ENCODE assay signal across 8 cellular contexts in the genomic region with DNA sequence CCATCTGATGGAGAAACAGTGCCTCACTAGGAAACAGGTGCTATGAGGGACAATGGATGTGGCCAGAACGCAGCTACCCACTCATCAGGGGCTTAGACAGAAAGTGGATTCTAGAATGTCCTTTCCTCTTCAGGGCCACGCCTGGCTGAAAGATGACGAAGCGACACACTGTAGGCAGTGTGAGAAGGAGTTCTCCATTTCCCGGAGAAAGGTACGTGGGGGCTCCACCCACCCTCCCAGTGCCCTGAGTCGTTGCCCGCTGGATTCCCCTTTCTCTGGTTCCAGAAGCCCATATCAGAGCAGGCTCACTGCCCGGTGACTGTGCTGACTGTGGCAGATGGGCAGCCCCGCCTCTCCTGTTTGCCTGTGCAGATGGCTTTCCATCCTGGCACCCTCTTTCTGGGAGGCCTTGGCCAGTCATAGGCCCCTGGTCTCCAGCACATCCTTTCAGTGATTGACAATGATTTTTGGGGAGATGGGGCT. TPM values are rescaled to one million over a fixed set of nuclear protein-coding genes. Genes with fewer than 3 reads are reported as not detected.
A peak's percentile ranks its signal among the peaks of the same experiment; 100 is the strongest.
DNase-seq lines count a peak whose midpoint lies in the region; ATAC-seq and TF ChIP-seq lines count a peak whose summit lies in the region.

No MANE protein-coding gene starts in this region.

- TF ChIP-seq CTCF in GM23338 (conservative IDR thresholded peaks at IDR 0.05; ENCODE audit: low read depth in 2 of 2): no peak

- no peaks in the 10 kb centered on the region for H3K9me3 ChIP-seq in T-helper 17 cell (ENCODE audit: control insufficient read depth, low read length, poor library complexity, severe bottlenecking)

- H4K20me1 ChIP-seq in GM23338 (replicated peaks; ENCODE audit: insufficient read depth): peaks cover 13% of the 10 kb centered on the region

- no peaks in the 10 kb centered on the region for H3K79me2 ChIP-seq in GM23338 (replicated peaks; ENCODE audit: insufficient read depth)

- H3K27me3 Mint-ChIP-seq in GM23338 (ENCODE audit: insufficient read depth, low read depth, poor library complexity) (peaks cover 60% of the 10 kb centered on the region), T-helper 17 cell (no peaks in the 10 kb centered on the region)
- no peaks in the 10 kb centered on the region for H3K27me3 Mint-ChIP-seq in activated T-helper 1 cell treated with anti-CD3 and anti-CD28 coated beads, Interleukin-12 subunit alpha, Interleukin-12 subunit beta, Interleukin-2, Interleukin-4 antibody, amounts not matched to agents 30 ng/mL and 10 ng/mL and 1 ng/mL, durations not matched to agents 14 hours and 24 hours and 36 hours (ENCODE audit: insufficient read depth)

- H2AFZ ChIP-seq in GM23338: no peak overlapping the region

- no peaks in the 10 kb centered on the region; the same call in 1 of the 2 replicates for H3K4me1 ChIP-seq in GM23338 (ENCODE audit: insufficient read depth)
- H3K4me1 ChIP-seq in rectal smooth muscle tissue (ENCODE audit: control insufficient read depth, insufficient read depth, low read length): peaks cover 12% of the 10 kb centered on the region

- intact Hi-C loops in head of caudate nucleus (cut with DNase I): no loop called here
- intact Hi-C loops in activated T-helper 1 cell treated with anti-CD3 and anti-CD28 coated beads, Interleukin-12 subunit alpha, Interleukin-12 subunit beta, Interleukin-2, Interleukin-4 antibody, amounts not matched to agents 30 ng/mL and 10 ng/mL and 1 ng/mL, durations not matched to agents 14 hours and 24 hours and 36 hours (cut with micrococcal nuclease): no loop called here

- H3K9me2 ChIP-seq in GM23338 (ENCODE audit: insufficient read depth): no peaks in the 10 kb centered on the region

- H3K27ac Mint-ChIP-seq in GM23338 (no peak overlapping the region), T-helper 17 cell (no peak overlapping the region)
- H3K27ac Mint-ChIP-seq in activated T-helper 1 cell treated with anti-CD3 and anti-CD28 coated beads, Interleukin-12 subunit alpha, Interleukin-12 subunit beta, Interleukin-2, Interleukin-4 antibody, amounts not matched to agents 30 ng/mL and 10 ng/mL and 1 ng/mL, durations not matched to agents 14 hours and 24 hours and 36 hours: no peak overlapping the region

- H3K27me3 ChIP-seq in GM23338 (ENCODE audit: insufficient read depth) (no peaks in the 10 kb centered on the region), rectal smooth muscle tissue (ENCODE audit: control insufficient read depth, insufficient read depth, low read length) (no peaks in the 10 kb centered on the region)

- no peak overlapping the region for H3K4me3 Mint-ChIP-seq in GM23338
- H3K4me3 Mint-ChIP-seq in T-helper 17 cell: no peak overlapping the region
- no peak overlapping the region for H3K4me3 Mint-ChIP-seq in activated T-helper 1 cell treated with anti-CD3 and anti-CD28 coated beads, Interleukin-12 subunit alpha, Interleukin-12 subunit beta, Interleukin-2, Interleukin-4 antibody, amounts not matched to agents 30 ng/mL and 10 ng/mL and 1 ng/mL, durations not matched to agents 14 hours and 24 hours and 36 hours

- no peak overlapping the region for H3K4me2 ChIP-seq in GM23338

- no peak overlapping the region for H3K9ac ChIP-seq in rectal smooth muscle tissue (ENCODE audit: low read length)

- no peaks in the 10 kb centered on the region; the same call in 2 of the 3 replicates for H3K9me3 Mint-ChIP-seq in GM23338
- no peaks in the 10 kb centered on the region for H3K9me3 Mint-ChIP-seq in activated T-helper 1 cell treated with anti-CD3 and anti-CD28 coated beads, Interleukin-12 subunit alpha, Interleukin-12 subunit beta, Interleukin-2, Interleukin-4 antibody, amounts not matched to agents 30 ng/mL and 10 ng/mL and 1 ng/mL, durations not matched to agents 14 hours and 24 hours and 36 hours

- H3F3A ChIP-seq in GM23338 (replicated peaks; ENCODE audit: low read depth): peaks cover 53% of the 10 kb centered on the region

- ATAC-seq in GM23338 (peak; percentile 0; the same call in 1 of the 3 replicates), T-helper 17 cell (peak; percentile 4)

- H3K36me3 Mint-ChIP-seq in GM23338 (ENCODE audit: low read depth) (peaks cover 79% of the 10 kb centered on the region), T-helper 17 cell (ENCODE audit: low read depth) (peaks cover 13% of the 10 kb centered on the region)
- H3K36me3 Mint-ChIP-seq in activated T-helper 1 cell treated with anti-CD3 and anti-CD28 coated beads, Interleukin-12 subunit alpha, Interleukin-12 subunit beta, Interleukin-2, Interleukin-4 antibody, amounts not matched to agents 30 ng/mL and 10 ng/mL and 1 ng/mL, durations not matched to agents 14 hours and 24 hours and 36 hours (ENCODE audit: low read depth): peaks cover 43% of the 10 kb centered on the region

- 0 out of 2 replicates have a peak overlapping the region, but pooled peaks have one; percentile 72 for H3K27ac ChIP-seq in GM23338 (ENCODE audit: low read depth)
- H3K27ac ChIP-seq in rectal smooth muscle tissue (ENCODE audit: low read depth, low read length): peak overlapping the region; percentile 43

- DNase-seq in GM23338 (ENCODE audit: low spot score) (no peak), T-helper 17 cell (no peak), head of caudate nucleus (peak; percentile 35 to 84 (median 65)), DMS153 (lab: John Stamatoyannopoulos, UW) (no peak), T-helper 9 cell (no peak), iPS-NIHi11 (ENCODE audit: low spot score) (no peak)
- no peak for DNase-seq in activated T-helper 1 cell treated with anti-CD3 and anti-CD28 coated beads, Interleukin-12 subunit alpha, Interleukin-12 subunit beta, Interleukin-2, Interleukin-4 antibody, amounts not matched to agents 30 ng/mL and 10 ng/mL and 1 ng/mL, durations not matched to agents 14 hours and 24 hours and 36 hours (ENCODE audit: low spot score)

- peaks cover 4% of the 10 kb centered on the region; the same call in 2 of the 3 replicates for H3K4me1 Mint-ChIP-seq in GM23338
- peaks cover 38% of the 10 kb centered on the region for H3K4me1 Mint-ChIP-seq in T-helper 17 cell
- peaks cover 37% of the 10 kb centered on the region for H3K4me1 Mint-ChIP-seq in activated T-helper 1 cell treated with anti-CD3 and anti-CD28 coated beads, Interleukin-12 subunit alpha, Interleukin-12 subunit beta, Interleukin-2, Interleukin-4 antibody, amounts not matched to agents 30 ng/mL and 10 ng/mL and 1 ng/mL, durations not matched to agents 14 hours and 24 hours and 36 hours (ENCODE audit: low read depth)

- H3K4me3 ChIP-seq in GM23338: no peak overlapping the region
- no peak overlapping the region for H3K4me3 ChIP-seq in rectal smooth muscle tissue (ENCODE audit: low read length)

- H3K36me3 ChIP-seq in GM23338 (ENCODE audit: insufficient read depth): peaks cover 20% of the 10 kb centered on the region
- peaks cover 45% of the 10 kb centered on the region for H3K36me3 ChIP-seq in rectal smooth muscle tissue (ENCODE audit: control insufficient read depth, insufficient read depth, low read length)

TF ChIP-seq in GM23338, 12 proteins besides CTCF, POLR2A, EP300 and RAD21 (continues in another document):
- TF ChIP-seq NANOG (IDR thresholded peaks at IDR 0.05; ENCODE audit: borderline replicate concordance) (no peak), STAT1 (IDR thresholded peaks at IDR 0.05; ENCODE audit: unreplicated experiment) (no peak), REST (IDR thresholded peaks at IDR 0.05; ENCODE audit: unreplicated experiment) (no peak), POLR2AphosphoS5 (IDR thresholded peaks at IDR 0.05; ENCODE audit: low read depth) (no peak), JUNB (IDR thresholded peaks at IDR 0.05; ENCODE audit: unreplicated experiment) (no peak), EZH2 (IDR thresholded peaks at IDR 0.05; ENCODE audit: low read depth, unreplicated experiment) (no peak), ZNF114 (CRISPR knock-in tag; IDR thresholded peaks at IDR 0.05) (no peak), CREB1 (CRISPR knock-in tag; IDR thresholded peaks at IDR 0.05; ENCODE audit: low read depth) (no peak), EZH2phosphoT487 (IDR thresholded peaks at IDR 0.05; ENCODE audit: unreplicated experiment) (no peak)

RNA-seq across cellular contexts. Expression of gene HNRNPH1, which starts 16.0 kb away (rescaled TPM):
- total RNA-seq in GM23338 (2014; rRNA removed; shearing (Covaris generic)): 572 and 715 TPM in 2 replicates
- polyA plus RNA-seq in GM23338 (2016; fragmentation: Nextera tagmentation; extraction: Ambion mirVana): 330 and 410 TPM in 2 replicates
- total RNA-seq in T-helper 17 cell: 1,000 to 10,000 TPM; 1,923 to 1,994 TPM
- total RNA-seq in activated T-helper 1 cell treated with anti-CD3 and anti-CD28 coated beads, Interleukin-12 subunit alpha, Interleukin-12 subunit beta, Interleukin-2, Interleukin-4 antibody, amounts not matched to agents 30 ng/mL and 10 ng/mL and 1 ng/mL, durations not matched to agents 14 hours and 24 hours and 36 hours: 987 and 1,028 TPM in 2 replicates

RNA-seq across cellular contexts. Expression of gene RUFY1, which starts 57.1 kb away (rescaled TPM):
- total RNA-seq in GM23338 (2014; rRNA removed; shearing (Covaris generic)): 25.0 and 31.6 TPM in 2 replicates
- polyA plus RNA-seq in GM23338 (2016; fragmentation: Nextera tagmentation; extraction: Ambion mirVana): 22.7 and 25.3 TPM in 2 replicates
- total RNA-seq in T-helper 17 cell: 100 to 1,000 TPM in 1 of 2 donors, 10 to 100 TPM in 1; 45.5 to 122 TPM
- 37.0 and 38.3 TPM in 2 replicates for total RNA-seq in activated T-helper 1 cell treated with anti-CD3 and anti-CD28 coated beads, Interleukin-12 subunit alpha, Interleukin-12 subunit beta, Interleukin-2, Interleukin-4 antibody, amounts not matched to agents 30 ng/mL and 10 ng/mL and 1 ng/mL, durations not matched to agents 14 hours and 24 hours and 36 hours

Comparison
In these comparisons a context has a peak if more than half of its experiments do, and no peak if none do; other contexts are left out.
1. DNase-seq: peak in head of caudate nucleus (42 of 42); none in GM23338 (single experiment), T-helper 17 cell (0 of 3), DMS153 (single experiment), T-helper 9 cell (single experiment), iPS-NIHi11 (single experiment) and activated T-helper 1 cell treated with anti-CD3 and anti-CD28 coated beads, Interleukin-12 subunit alpha, Interleukin-12 subunit beta, Interleukin-2, Interleukin-4 antibody, amounts not matched to agents 30 ng/mL and 10 ng/mL and 1 ng/mL, durations not matched to agents 14 hours and 24 hours and 36 hours (single experiment).